In genomic region chr17:20300399-20301037, GRCh38 we compare ENCODE assay signal across 11 cellular contexts.
A peak's percentile ranks its signal among the peaks of the same experiment; 100 is the strongest.
DNase-seq lines count a peak whose midpoint lies in the region; ATAC-seq and TF ChIP-seq lines count a peak whose summit lies in the region.
"Had no signal": no experiment of that assay in that cellular context is flagged by ENCODE, and none has a peak within 500 bp of the region (broad histone marks: within the 10 kb centered on the region; RNA-seq: fewer than 3 reads in every experiment).

No MANE protein-coding gene starts in this region.

- H3K27ac ChIP-seq in tibial artery: peak overlapping the region; percentile 60 to 65
- H3K27ac ChIP-seq: right atrium auricular region had no signal

- H3K9me3 ChIP-seq in mucosa of descending colon: no peaks in the 10 kb centered on the region
- no peaks in the 10 kb centered on the region for H3K9me3 ChIP-seq in tibial artery

- H3K36me3 ChIP-seq in mucosa of descending colon (ENCODE audit: low read depth): no peaks in the 10 kb centered on the region
- H3K36me3 ChIP-seq in tibial artery: peaks cover 0 to 11% (median under 1%) of the 10 kb centered on the region in 3 donors

- H3K9me3 Mint-ChIP-seq in HFFc6 (no peaks in the 10 kb centered on the region; the same call in 1 of the 2 replicates), chondrocyte (ENCODE audit: low read depth) (peaks cover 7% of the 10 kb centered on the region)
- no peaks in the 10 kb centered on the region for H3K9me3 Mint-ChIP-seq in activated CD8-positive, alpha-beta T cell treated with anti-CD3 and anti-CD28 coated beads for 36 hours

- peaks cover 31% of the 10 kb centered on the region for H3K36me3 Mint-ChIP-seq in HFFc6 (ENCODE audit: low read depth)
- H3K36me3 Mint-ChIP-seq in chondrocyte (ENCODE audit: low read depth): peaks cover 21% of the 10 kb centered on the region
- H3K36me3 Mint-ChIP-seq in activated CD8-positive, alpha-beta T cell treated with anti-CD3 and anti-CD28 coated beads for 36 hours (ENCODE audit: low read depth): no peaks in the 10 kb centered on the region

- H3K4me1 ChIP-seq in mucosa of descending colon (ENCODE audit: low read depth) (no peaks in the 10 kb centered on the region), tibial artery (peaks cover 0 to 34% (median 5%) of the 10 kb centered on the region in 4 donors)
- H3K4me1 ChIP-seq: right atrium auricular region had no signal

- H3K4me3 ChIP-seq in mucosa of descending colon (no peak overlapping the region), tibial artery (no peak overlapping the region)
- H3K4me3 ChIP-seq: right atrium auricular region had no signal

- H3K27me3 ChIP-seq in tibial artery: no peaks in the 10 kb centered on the region
- H3K27me3 ChIP-seq: right atrium auricular region had no signal

- H3K27me3 Mint-ChIP-seq in HFFc6 (ENCODE audit: insufficient read depth): no peaks in the 10 kb centered on the region
- H3K27me3 Mint-ChIP-seq in chondrocyte (ENCODE audit: low read depth): no peaks in the 10 kb centered on the region
- H3K27me3 Mint-ChIP-seq in activated CD8-positive, alpha-beta T cell treated with anti-CD3 and anti-CD28 coated beads for 36 hours: no peaks in the 10 kb centered on the region

- DNase-seq in HFFc6 (peak; percentile 46), chondrocyte (ENCODE audit: low spot score) (no peak), mucosa of descending colon (no peak), tibial artery (no peak), RKO (ENCODE audit: low spot score) (no peak)
- DNase-seq in activated CD8-positive, alpha-beta T cell treated with anti-CD3 and anti-CD28 coated beads for 36 hours: no peak
- DNase-seq: DMS53; effector CD8-positive, alpha-beta T cell; NCI-H2029 treated with DMSO at 0.1 percent for 48 hours had no signal

- H3K27ac Mint-ChIP-seq in HFFc6 (peak overlapping the region; percentile 97), chondrocyte (ENCODE audit: unreplicated experiment) (peak overlapping the region; percentile 97)
- H3K27ac Mint-ChIP-seq in activated CD8-positive, alpha-beta T cell treated with anti-CD3 and anti-CD28 coated beads for 36 hours: no peak overlapping the region

- H3K4me3 Mint-ChIP-seq in HFFc6 (peak overlapping the region; percentile 65; the same call in 1 of the 2 replicates), chondrocyte (ENCODE audit: unreplicated experiment) (no peak overlapping the region)
- H3K4me3 Mint-ChIP-seq in activated CD8-positive, alpha-beta T cell treated with anti-CD3 and anti-CD28 coated beads for 36 hours: no peak overlapping the region

- CTCF ChIA-PET in activated CD8-positive, alpha-beta T cell treated with anti-CD3 and anti-CD28 coated beads for 36 hours (lab: Charles Lee): no interaction called here

- intact Hi-C loops in mucosa of descending colon (cut with DNase I, micrococcal nuclease): no loop called here
- intact Hi-C loops in tibial artery (cut with DNase I; ENCODE audit: low total_unique reads): no loop called here
- intact Hi-C loops in activated CD8-positive, alpha-beta T cell treated with anti-CD3 and anti-CD28 coated beads for 36 hours (cut with micrococcal nuclease): no loop called here

- H3K4me1 Mint-ChIP-seq in HFFc6 (ENCODE audit: low read depth): peaks cover 38% of the 10 kb centered on the region
- H3K4me1 Mint-ChIP-seq in chondrocyte (ENCODE audit: low read depth): peaks cover 33% of the 10 kb centered on the region
- no peaks in the 10 kb centered on the region for H3K4me1 Mint-ChIP-seq in activated CD8-positive, alpha-beta T cell treated with anti-CD3 and anti-CD28 coated beads for 36 hours (ENCODE audit: low read depth)

- ATAC-seq in mucosa of descending colon (peak; percentile 29), esophagus mucosa (no peak)
- no peak for ATAC-seq in activated CD8-positive, alpha-beta T cell treated with anti-CD3 and anti-CD28 coated beads for 36 hours

- TF ChIP-seq CTCF in HFFc6 (IDR thresholded peaks at IDR 0.05): no peak
- peak; percentile 21 for TF ChIP-seq CTCF in chondrocyte (IDR thresholded peaks at IDR 0.05)
- no peak for TF ChIP-seq CTCF in mucosa of descending colon (IDR thresholded peaks at IDR 0.05)
- TF ChIP-seq CTCF in tibial artery (IDR thresholded peaks at IDR 0.05): no peak
- no peak for TF ChIP-seq CTCF in activated CD8-positive, alpha-beta T cell treated with anti-CD3 and anti-CD28 coated beads for 36 hours (IDR thresholded peaks at IDR 0.05)

- POLR2A ChIA-PET in activated CD8-positive, alpha-beta T cell treated with anti-CD3 and anti-CD28 coated beads for 36 hours (lab: Charles Lee): no interaction called here
